Comparison of ENCODE assay signal across 12 cellular contexts in the genomic region with DNA sequence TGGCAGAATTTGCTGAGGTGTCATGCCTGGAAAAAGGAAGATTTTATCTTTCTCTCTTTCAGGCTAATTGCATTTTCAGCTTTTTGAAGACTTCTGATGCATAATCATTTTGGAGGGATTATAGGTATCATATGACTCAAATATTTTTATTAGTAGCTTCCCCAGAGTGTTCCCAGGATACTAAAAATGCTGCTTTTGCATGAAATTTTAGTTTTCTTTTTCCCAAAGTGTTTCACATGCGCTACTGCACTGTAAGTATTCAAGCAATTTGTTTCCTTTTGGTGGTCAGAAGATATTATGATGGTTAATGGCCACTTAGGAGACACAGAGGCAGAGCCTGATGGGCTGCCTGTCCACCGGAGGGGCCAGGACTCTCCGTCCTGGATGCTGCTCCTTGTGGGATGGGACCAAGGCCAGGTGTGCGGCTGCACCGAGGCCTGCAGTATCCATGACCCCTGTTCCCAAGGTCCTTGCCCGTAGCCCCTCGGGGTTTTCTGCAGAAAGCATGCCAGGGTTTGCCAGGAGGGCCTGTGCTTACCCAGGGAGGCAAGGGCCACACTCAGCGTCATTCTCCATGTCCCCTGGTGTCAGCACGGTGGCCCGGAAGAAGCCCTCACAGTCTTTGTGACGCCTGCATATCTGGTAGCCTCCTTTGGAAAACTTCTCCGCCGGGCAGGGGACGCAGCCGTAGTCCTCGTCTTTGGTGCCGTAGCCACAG.
DNase-seq lines count a peak whose midpoint lies in the region; ATAC-seq and TF ChIP-seq lines count a peak whose summit lies in the region.
"Had no signal": no experiment of that assay in that cellular context is flagged by ENCODE, and none has a peak within 500 bp of the region (broad histone marks: within the 10 kb centered on the region; RNA-seq: fewer than 3 reads in every experiment).

No MANE protein-coding gene starts in this region.

- no peak overlapping the region for H4K8ac ChIP-seq in neuronal stem cell (ENCODE audit: low read depth, low read length)

- H3K27ac ChIP-seq in CD4-positive, alpha-beta T cell (ENCODE audit: low read depth, low read length): no peak overlapping the region
- H3K27ac ChIP-seq in OCI-LY7 (ENCODE audit: low read depth, low read length, poor library complexity, severe bottlenecking): no peak overlapping the region
- H3K27ac ChIP-seq in coronary artery: no peak overlapping the region
- no peak overlapping the region for H3K27ac ChIP-seq in neuronal stem cell (replicated peaks; ENCODE audit: low read length)
- H3K27ac ChIP-seq: SJCRH30 had no signal

- H3K79me2 ChIP-seq in OCI-LY7 (ENCODE audit: insufficient read depth, low read depth, low read length): no peaks in the 10 kb centered on the region

- no peak overlapping the region for H3K9ac ChIP-seq in neuronal stem cell (ENCODE audit: low read depth, low read length, poor library complexity)

- no peak overlapping the region for H3K4me2 ChIP-seq in OCI-LY7 (ENCODE audit: low read length)
- no peak overlapping the region for H3K4me2 ChIP-seq in neuronal stem cell (ENCODE audit: insufficient read depth, low read length, poor library complexity, severe bottlenecking)

- no peak overlapping the region for H3K4me3 Mint-ChIP-seq in CD4-positive, alpha-beta T cell
- H3K4me3 Mint-ChIP-seq: B cell had no signal

- no peak overlapping the region for H2BK12ac ChIP-seq in neuronal stem cell (ENCODE audit: low read length)

- no peak overlapping the region for H3K4me3 ChIP-seq in OCI-LY7 (ENCODE audit: low read depth, low read length, poor library complexity, severe bottlenecking)
- no peak overlapping the region for H3K4me3 ChIP-seq in coronary artery
- H3K4me3 ChIP-seq in neuronal stem cell (ENCODE audit: low read length in 2 of 2): peak overlapping the region in 1 of 2 donors; percentile 36
- H3K4me3 ChIP-seq: SJCRH30 had no signal

- H2AK5ac ChIP-seq in neuronal stem cell (ENCODE audit: low read depth, low read length): peak overlapping the region; percentile 71

- H4K20me1 ChIP-seq in OCI-LY7 (ENCODE audit: insufficient read depth, low read length): no peaks in the 10 kb centered on the region

- peak overlapping the region; percentile 76 for H3K23ac ChIP-seq in neuronal stem cell (ENCODE audit: low read depth, low read length, poor library complexity)

- WGBS in neuronal stem cell (ENCODE audit: extremely low coverage in 2 of 2, insufficient read length in 2 of 2, insufficient replicate concordance in 1 of 2), 2 donors: no CpG with 5 or more reads among the region's 17 CpGs

- H3K4me1 ChIP-seq in OCI-LY7 (ENCODE audit: insufficient read depth, low read length, poor library complexity, severe bottlenecking) (no peaks in the 10 kb centered on the region), neuronal stem cell (ENCODE audit: control insufficient read depth in 2 of 2, insufficient read depth in 1 of 2, low read depth in 1 of 2, low read length in 2 of 2) (no peaks in the 10 kb centered on the region)

- CTCF ChIA-PET in CD4-positive, alpha-beta T cell (lab: Charles Lee): interaction anchor here (1.4 to 1.7 kb wide), 3 partner anchors 29 to 581 kb away, joined by 3 to 11 read pairs (median 5); no protein-coding TSS in a partner anchor
- CTCF ChIA-PET in OCI-LY7 (lab: Charles Lee; ENCODE audit: unreplicated experiment): no interaction called here

- H3K36me3 ChIP-seq in OCI-LY7 (ENCODE audit: insufficient read depth, low read length): no peaks in the 10 kb centered on the region
- H3K36me3 ChIP-seq in neuronal stem cell (replicated peaks in 1 of 2; ENCODE audit: control insufficient read depth in 2 of 2, insufficient read depth in 2 of 2, low read length in 2 of 2): no peaks in the 10 kb centered on the region
- H3K36me3 ChIP-seq: SJCRH30 had no signal

- H3K27me3 ChIP-seq in CD4-positive, alpha-beta T cell (ENCODE audit: control insufficient read depth, insufficient read depth, low read length): no peaks in the 10 kb centered on the region
- peaks cover 0 to 31% (median 3%) of the 10 kb centered on the region in 3 experiments for H3K27me3 ChIP-seq in neuronal stem cell (ENCODE audit: control insufficient read depth in 3 of 3, insufficient read depth in 3 of 3, low read depth in 1 of 3, low read length in 3 of 3)
- H3K27me3 ChIP-seq: SJCRH30 had no signal

- H3K9me3 ChIP-seq in CD4-positive, alpha-beta T cell (ENCODE audit: control insufficient read depth, low read length): no peaks in the 10 kb centered on the region
- H3K9me3 ChIP-seq in OCI-LY7 (ENCODE audit: low read length) (no peaks in the 10 kb centered on the region), neuronal stem cell (replicated peaks in 1 of 2; ENCODE audit: control insufficient read depth in 2 of 2, insufficient read depth in 1 of 2, low read depth in 1 of 2, low read length in 2 of 2) (peaks cover 0 to 2% of the 10 kb centered on the region in 2 donors)
- H3K9me3 ChIP-seq: SJCRH30 had no signal

- H3K18ac ChIP-seq in neuronal stem cell (ENCODE audit: low read length): peak overlapping the region; percentile 74

- H2AFZ ChIP-seq in OCI-LY7 (ENCODE audit: low read length) (no peak overlapping the region), neuronal stem cell (ENCODE audit: low read length) (no peak overlapping the region)

- POLR2A ChIA-PET in CD4-positive, alpha-beta T cell (lab: Charles Lee): interaction anchor here (0.5 to 1.5 kb wide), 6 partner anchors 10 to 555 kb away, joined by 3 to 10 read pairs (median 4); no protein-coding TSS in a partner anchor
- POLR2A ChIA-PET in OCI-LY7 (lab: Charles Lee): interaction anchor here (0.5 kb wide), 1 partner anchor 540 kb away, joined by 3 read pairs; no protein-coding TSS in a partner anchor

- no peak overlapping the region for H4K91ac ChIP-seq in neuronal stem cell (ENCODE audit: low read depth, low read length, poor library complexity)

- peak; percentile 47 for TF ChIP-seq CTCF in CD4-positive, alpha-beta T cell (IDR thresholded peaks at IDR 0.05)
- TF ChIP-seq CTCF in OCI-LY7 (conservative IDR thresholded peaks at IDR 0.05; ENCODE audit: low read length) (peak; percentile 33; the same call in 1 of the 2 replicates), coronary artery (IDR thresholded peaks at IDR 0.05) (peak; percentile 4)

- no TSS peak for BruUV-seq in OCI-LY7 (replicated peaks; lab: Mats Ljungman, UMichigan)

- peak overlapping the region; percentile 4 for H3K14ac ChIP-seq in neuronal stem cell (ENCODE audit: low read length)

- H3K9me2 ChIP-seq in OCI-LY7 (ENCODE audit: insufficient read depth, low read length): no peaks in the 10 kb centered on the region

- ATAC-seq in CD4-positive, alpha-beta T cell (ENCODE audit: poor library complexity): no peak
- ATAC-seq in GM18517 (IDR thresholded peaks at IDR 0.05; ENCODE audit: unreplicated experiment) (no peak), GM21619 (IDR thresholded peaks at IDR 0.05; ENCODE audit: unreplicated experiment) (no peak)

- no peak overlapping the region for H3K4ac ChIP-seq in neuronal stem cell (ENCODE audit: low read length)

- H3K79me1 ChIP-seq in neuronal stem cell (ENCODE audit: low read depth, low read length): no peaks in the 10 kb centered on the region

- no peak overlapping the region for H3K27ac Mint-ChIP-seq in CD4-positive, alpha-beta T cell
- H3K27ac Mint-ChIP-seq: B cell had no signal

- no peak overlapping the region for H2BK120ac ChIP-seq in neuronal stem cell (ENCODE audit: low read depth, low read length)

- H3K36me3 Mint-ChIP-seq in CD4-positive, alpha-beta T cell (ENCODE audit: low read depth): peaks cover 55% of the 10 kb centered on the region

- no peaks in the 10 kb centered on the region for H3K27me3 Mint-ChIP-seq in CD4-positive, alpha-beta T cell

- no peak overlapping the region for H2BK5ac ChIP-seq in neuronal stem cell (ENCODE audit: low read length)

- intact Hi-C loops in CD4-positive, alpha-beta T cell (cut with DNase I, micrococcal nuclease): loop anchor here (1.0 to 5.0 kb wide), 5 partner anchors 58 to 581 kb away; partner anchors contain the start of genes EDAR (in 1 of the 2) and SH3RF3 (in 1 of the 2)
- intact Hi-C loops in OCI-LY7 (cut with micrococcal nuclease; ENCODE audit: unreplicated experiment): no loop called here

- H2BK15ac ChIP-seq in neuronal stem cell (ENCODE audit: low read length): peak overlapping the region; percentile 44

- H3K9me3 Mint-ChIP-seq in CD4-positive, alpha-beta T cell: no peaks in the 10 kb centered on the region

- peaks cover 13% of the 10 kb centered on the region for H3K4me1 Mint-ChIP-seq in CD4-positive, alpha-beta T cell (ENCODE audit: low read depth)
- H3K4me1 Mint-ChIP-seq: B cell had no signal

- DNase-seq in CD4-positive, alpha-beta T cell: no peak
- DNase-seq in OCI-LY7 (ENCODE audit: low spot score) (no peak), coronary artery (ENCODE audit: low spot score) (no peak), neuronal stem cell (ENCODE audit: low spot score) (no peak), NCI-H2171 treated with DMSO at 0.1 percent for 48 hours (lab: John Stamatoyannopoulos, UW) (no peak), NCI-H226 (no peak)
- DNase-seq: DMS 273 treated with DMSO at 0.1 percent for 48 hours, NCI-H774 had no signal
